ENCODE assay signal across 8 cellular contexts in the genomic region with DNA sequence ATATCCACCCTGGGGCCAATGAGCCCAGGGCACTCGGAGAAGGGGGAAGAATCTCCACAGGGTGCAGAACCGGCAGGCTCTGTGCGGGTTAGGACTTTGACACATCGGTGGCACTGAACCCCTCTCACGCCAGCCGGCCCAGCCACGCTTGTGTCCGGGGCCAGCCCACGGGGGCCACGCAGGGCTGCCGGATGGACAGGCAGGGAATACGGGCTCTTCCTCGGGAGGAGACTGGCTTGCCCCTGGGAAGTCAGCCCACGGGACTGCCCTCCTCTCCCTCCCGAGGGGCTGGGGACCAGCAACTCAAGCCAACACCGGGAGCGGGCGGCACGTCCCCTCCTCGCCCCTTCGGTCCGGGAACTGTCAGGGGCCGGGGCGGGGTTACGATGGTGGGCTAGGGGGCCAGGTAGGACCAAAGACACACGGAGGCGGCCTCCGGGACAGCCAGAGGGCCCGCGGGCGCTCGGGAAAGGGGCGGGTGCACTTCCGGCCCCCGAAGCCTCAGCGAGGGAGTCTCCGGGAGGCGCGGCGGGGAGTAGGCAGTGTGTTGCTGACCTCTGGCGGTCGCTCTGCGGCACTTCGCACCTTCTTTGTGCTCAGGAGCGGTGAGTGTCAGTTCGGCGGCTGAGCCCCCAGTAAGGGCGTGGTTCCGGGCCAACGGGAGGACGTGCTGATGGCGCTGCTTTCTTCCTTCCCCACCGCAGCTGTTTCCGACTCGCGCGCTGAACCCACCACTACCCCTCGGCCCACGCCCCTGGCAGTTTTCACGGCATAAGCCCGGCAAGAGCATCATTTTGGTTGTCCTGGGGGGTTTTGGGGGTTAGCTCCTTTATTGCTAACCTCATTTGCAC. TPM values are rescaled to one million over a fixed set of nuclear protein-coding genes. Genes with fewer than 3 reads are reported as not detected.
DNase-seq lines count a peak whose midpoint lies in the region; ATAC-seq, FAIRE-seq and TF ChIP-seq lines count a peak whose summit lies in the region.

No MANE protein-coding gene starts in this region.

- peak overlapping the region in 3 of 4 donors; percentile 25 to 60 (median 40) for H3K4me3 ChIP-seq in adrenal gland
- peak overlapping the region; percentile 58 for H3K4me3 ChIP-seq in right cardiac atrium (ENCODE audit: low read length)
- H3K4me3 ChIP-seq in psoas muscle = peak overlapping the region; percentile 81

- ATAC-seq in HG02588 (IDR thresholded peaks at IDR 0.05; ENCODE audit: unreplicated experiment) = peak; percentile 98
- peak; percentile 98 for ATAC-seq in right cardiac atrium
- peak; percentile 98 to 100 (median 100) for ATAC-seq in psoas muscle

- TF ChIP-seq CTCF in GM12873 (IDR thresholded peaks at IDR 0.05; ENCODE audit: insufficient read depth, low read depth, low read length, missing control alignments) (peak; percentile 94), adrenal gland (IDR thresholded peaks at IDR 0.05) (peak; percentile 74 to 96 (median 93)), psoas muscle (IDR thresholded peaks at IDR 0.05) (peak; percentile 95)

- no peak for TF ChIP-seq POLR2A in adrenal gland (IDR thresholded peaks at IDR 0.05)

- WGBS in adrenal gland, 4 donors = 1 to 9% (median 4%) methylated on average over 16 to 61 of the region's 61 CpGs
- WGBS in right cardiac atrium = 4% methylated on average over 61 of the region's 61 CpGs
- 1 to 3% (median 2%) methylated on average over 58 to 61 of the region's 61 CpGs for WGBS in psoas muscle, 3 donors

- DNase-seq in NAMALWA (ENCODE audit: low spot score) (peak; percentile 86), SW480 (ENCODE audit: low spot score) (peak; percentile 85), adrenal gland (peak; percentile 79 to 92 (median 86)), right cardiac atrium (peak; percentile 87 to 94 (median 94)), psoas muscle (peak; percentile 86 to 94), urothelium cell line (ENCODE audit: low spot score) (peak; percentile 96)

- FAIRE-seq in urothelium cell line (lab: Jason Lieb, UNC) = peak; percentile 91

- H3K4me1 ChIP-seq in adrenal gland (replicated peaks in 1 of 2) (peaks cover 0 to 8% of the 10 kb centered on the region in 2 donors), right cardiac atrium (ENCODE audit: control insufficient read depth, insufficient read depth, low read length) (no peaks in the 10 kb centered on the region), psoas muscle (no peaks in the 10 kb centered on the region)

- intact Hi-C loops in adrenal gland (cut with DNase I) = loop anchor here in 1 of 2 donors (2.0 to 5.0 kb wide), 2 partner anchors 44 to 100 kb away; no protein-coding TSS in a partner anchor
- intact Hi-C loops in right cardiac atrium (cut with DNase I) = loop anchor here (2.0 to 5.0 kb wide), 4 partner anchors 49 to 100 kb away; no protein-coding TSS in a partner anchor
- intact Hi-C loops in psoas muscle (cut with DNase I) = loop anchor here (1.0 to 5.0 kb wide), 4 partner anchors 44 to 101 kb away; no protein-coding TSS in a partner anchor

- H3K27ac ChIP-seq in adrenal gland (peak overlapping the region in 3 of 5 donors; percentile 9 to 47 (median 45)), right cardiac atrium (ENCODE audit: low read length) (no peak overlapping the region), psoas muscle (peak overlapping the region; percentile 76)

- H3K9me3 ChIP-seq in adrenal gland (replicated peaks in 1 of 3) (no peaks in the 10 kb centered on the region), right cardiac atrium (ENCODE audit: control insufficient read depth, low read length) (no peaks in the 10 kb centered on the region), psoas muscle (no peaks in the 10 kb centered on the region)

- H3K27me3 ChIP-seq in adrenal gland (no peaks in the 10 kb centered on the region), right cardiac atrium (ENCODE audit: control insufficient read depth, insufficient read depth) (no peaks in the 10 kb centered on the region), psoas muscle (ENCODE audit: insufficient read depth in 3 of 3, low read length in 2 of 3) (no peaks in the 10 kb centered on the region)

- H3K36me3 ChIP-seq in adrenal gland (replicated peaks in 1 of 2) (no peaks in the 10 kb centered on the region), psoas muscle (ENCODE audit: insufficient read depth in 1 of 2, low read depth in 1 of 2) (no peaks in the 10 kb centered on the region)

RNA-seq across cellular contexts. Expression of a gene that starts 5.1 kb away (rescaled TPM):
- total RNA-seq in adrenal gland = under 1 TPM in 2 of 8 donors, not detected in 6; 0.04 to 0.08 TPM
- polyA plus RNA-seq in adrenal gland = under 1 TPM in 1 of 3 donors, not detected in 2; 0.07 TPM
- under 1 TPM in 1 of 4 donors, not detected in 3; 0.14 TPM for total RNA-seq in right cardiac atrium
- polyA plus RNA-seq in right cardiac atrium = 0.02 TPM
- total RNA-seq in psoas muscle = under 1 TPM in 1 of 4 donors, not detected in 3; 0.08 TPM
- polyA plus RNA-seq in psoas muscle = not detected

RNA-seq across cellular contexts. Expression of a gene that starts 25.1 kb away (rescaled TPM):
- 10 to 100 TPM in 1 of 8 donors, 1 to 10 TPM in 7; 1.8 to 10.9 (median 7.2) TPM for total RNA-seq in adrenal gland
- 10 to 100 TPM in 1 of 3 donors, 1 to 10 TPM in 2; 5.4 to 10.6 (median 5.4) TPM for polyA plus RNA-seq in adrenal gland
- total RNA-seq in right cardiac atrium = 1 to 10 TPM; 5.6 to 8.9 (median 7.0) TPM
- 3.1 TPM for polyA plus RNA-seq in right cardiac atrium
- total RNA-seq in psoas muscle = 1 to 10 TPM; 1.4 to 3.5 (median 2.1) TPM
- under 1 TPM; 0.32 to 0.53 (median 0.37) TPM for polyA plus RNA-seq in psoas muscle
